In genomic region chr4:1534876-1535526, GRCh38 we compare ENCODE assay signal across 1 cellular context.
TF ChIP-seq lines count a peak whose summit lies in the region.

No MANE protein-coding gene starts in this region.

TF ChIP-seq in GM12878, 131 proteins besides CTCF, POLR2A, EP300 and RAD21 (continued from another document):
- TF ChIP-seq CUX1 (IDR thresholded peaks at IDR 0.05; ENCODE audit: insufficient replicate concordance, low read depth, low read length) = no peak
- no peak for TF ChIP-seq NR2F1 (conservative IDR thresholded peaks at IDR 0.05)
- no peak for TF ChIP-seq SREBF2 (IDR thresholded peaks at IDR 0.05; ENCODE audit: low read length)
- TF ChIP-seq, protein P1, sequence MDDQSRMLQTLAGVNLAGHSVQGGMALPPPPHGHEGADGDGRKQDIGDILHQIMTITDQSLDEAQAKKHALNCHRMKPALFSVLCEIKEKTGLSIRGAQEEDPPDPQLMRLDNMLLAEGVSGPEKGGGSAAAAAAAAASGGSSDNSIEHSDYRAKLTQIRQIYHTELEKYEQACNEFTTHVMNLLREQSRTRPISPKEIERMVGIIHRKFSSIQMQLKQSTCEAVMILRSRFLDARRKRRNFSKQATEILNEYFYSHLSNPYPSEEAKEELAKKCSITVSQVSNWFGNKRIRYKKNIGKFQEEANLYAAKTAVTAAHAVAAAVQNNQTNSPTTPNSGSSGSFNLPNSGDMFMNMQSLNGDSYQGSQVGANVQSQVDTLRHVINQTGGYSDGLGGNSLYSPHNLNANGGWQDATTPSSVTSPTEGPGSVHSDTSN (IDR thresholded peaks at IDR 0.05; ENCODE audit: insufficient replicate concordance, low read depth, low read length) = peak; percentile 17
- no peak for TF ChIP-seq ETV6 (conservative IDR thresholded peaks at IDR 0.05 in 1 of 2, IDR thresholded peaks at IDR 0.05 in 1 of 2; ENCODE audit: borderline replicate concordance in 1 of 2, low read depth in 1 of 2)
- no peak for TF ChIP-seq ATF2 (IDR thresholded peaks at IDR 0.05; ENCODE audit: low read length)
- peak; percentile 85 for TF ChIP-seq TCF3 (IDR thresholded peaks at IDR 0.05; ENCODE audit: borderline replicate concordance, insufficient read depth, low read depth, low read length)
- no peak for TF ChIP-seq NBN (IDR thresholded peaks at IDR 0.05)
- no peak for TF ChIP-seq BMI1 (IDR thresholded peaks at IDR 0.05; ENCODE audit: borderline replicate concordance)
- no peak for TF ChIP-seq HDAC2 (IDR thresholded peaks at IDR 0.05)
- TF ChIP-seq BCL11A (IDR thresholded peaks at IDR 0.05; ENCODE audit: low read depth, low read length) = no peak
- TF ChIP-seq, protein P2, sequence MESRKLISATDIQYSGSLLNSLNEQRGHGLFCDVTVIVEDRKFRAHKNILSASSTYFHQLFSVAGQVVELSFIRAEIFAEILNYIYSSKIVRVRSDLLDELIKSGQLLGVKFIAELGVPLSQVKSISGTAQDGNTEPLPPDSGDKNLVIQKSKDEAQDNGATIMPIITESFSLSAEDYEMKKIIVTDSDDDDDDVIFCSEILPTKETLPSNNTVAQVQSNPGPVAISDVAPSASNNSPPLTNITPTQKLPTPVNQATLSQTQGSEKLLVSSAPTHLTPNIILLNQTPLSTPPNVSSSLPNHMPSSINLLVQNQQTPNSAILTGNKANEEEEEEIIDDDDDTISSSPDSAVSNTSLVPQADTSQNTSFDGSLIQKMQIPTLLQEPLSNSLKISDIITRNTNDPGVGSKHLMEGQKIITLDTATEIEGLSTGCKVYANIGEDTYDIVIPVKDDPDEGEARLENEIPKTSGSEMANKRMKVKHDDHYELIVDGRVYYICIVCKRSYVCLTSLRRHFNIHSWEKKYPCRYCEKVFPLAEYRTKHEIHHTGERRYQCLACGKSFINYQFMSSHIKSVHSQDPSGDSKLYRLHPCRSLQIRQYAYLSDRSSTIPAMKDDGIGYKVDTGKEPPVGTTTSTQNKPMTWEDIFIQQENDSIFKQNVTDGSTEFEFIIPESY (IDR thresholded peaks at IDR 0.05) = no peak
- no peak for TF ChIP-seq SP1 (IDR thresholded peaks at IDR 0.05; ENCODE audit: low read depth, low read length)
- TF ChIP-seq TCF7 (IDR thresholded peaks at IDR 0.05; ENCODE audit: borderline replicate concordance) = no peak
- TF ChIP-seq PAX5 (IDR thresholded peaks at IDR 0.05; ENCODE audit: borderline replicate concordance, low read depth, low read length) = no peak
